In genomic region chrX:43750248-43750676, GRCh38 we compare ENCODE assay signal across 9 cellular contexts.
A peak's percentile ranks its signal among the peaks of the same experiment; 100 is the strongest.
DNase-seq lines count a peak whose midpoint lies in the region; ATAC-seq and TF ChIP-seq lines count a peak whose summit lies in the region.
"Had no signal": no experiment of that assay in that cellular context is flagged by ENCODE, and none has a peak within 500 bp of the region (broad histone marks: within the 10 kb centered on the region; RNA-seq: fewer than 3 reads in every experiment).

No MANE protein-coding gene starts in this region.

- peaks cover 11% of the 10 kb centered on the region for H3K36me3 Mint-ChIP-seq in MCF 10A (ENCODE audit: insufficient read depth, unreplicated experiment)
- H3K36me3 Mint-ChIP-seq: activated naive CD4-positive, alpha-beta T cell treated with anti-CD3 and anti-CD28 coated beads, Interleukin-2, amount 50 U/mL, for 24 hours had no signal

- BruUV-seq in MCF 10A (replicated peaks; lab: Mats Ljungman, UMichigan), result no TSS peak

- POLR2A ChIA-PET in GM10248 (lab: Yijun Ruan, JAX), result no interaction called here
- POLR2A ChIA-PET in MCF 10A (lab: Yijun Ruan, JAX), result interaction anchor here (0.6 to 2.1 kb wide), 13 partner anchors 43 to 813 kb away, joined by 3 to 7 read pairs (median 3); no protein-coding TSS in a partner anchor

- peak; percentile 38 for TF ChIP-seq CTCF in GM10248 (IDR thresholded peaks at IDR 0.05; ENCODE audit: control extremely low read depth, extremely low read depth, low read depth, missing control alignments)
- TF ChIP-seq CTCF in MCF 10A (IDR thresholded peaks at IDR 0.05; ENCODE audit: unreplicated experiment), result peak; percentile 66

- intact Hi-C loops in MCF 10A (cut with micrococcal nuclease), result loop anchor here (1.0 to 5.0 kb wide), 6 partner anchors 93 to 1968 kb away; partner anchors contain the start of gene MAOA

- DNase-seq in GM10248 (ENCODE audit: extremely low spot score), result peak; percentile 28
- DNase-seq in NCI-H2081 treated with DMSO at 0.1 percent for 48 hours (lab: John Stamatoyannopoulos, UW), result peak; percentile 56
- peak; percentile 16 for DNase-seq in T-helper 9 cell
- peak; percentile 82 for DNase-seq in MCF 10A (ENCODE audit: unreplicated experiment)
- peak; percentile 70 for DNase-seq in islet precursor cell
- DNase-seq in stimulated activated CD4-positive, alpha-beta T cell treated with anti-CD3 and anti-CD28 coated beads, Interleukin-2, amount 100 ng/mL, for 24 hours, result peak; percentile 10 to 29
- DNase-seq in mesenteric fat pad (ENCODE audit: low spot score), result no peak

- CTCF ChIA-PET in GM10248 (lab: Yijun Ruan, JAX), result interaction anchor here (0.7 to 1.6 kb wide), 5 partner anchors 10 to 1971 kb away, joined by 3 to 6 read pairs (median 4); no protein-coding TSS in a partner anchor
- CTCF ChIA-PET in MCF 10A (lab: Yijun Ruan, JAX), result interaction anchor here (0.6 to 5.7 kb wide), 20 partner anchors 10 to 1950 kb away, joined by 3 to 48 read pairs (median 4); no protein-coding TSS in a partner anchor

- peaks cover 68% of the 10 kb centered on the region for H3K27me3 Mint-ChIP-seq in MCF 10A (ENCODE audit: insufficient read depth, unreplicated experiment)
- H3K27me3 Mint-ChIP-seq: activated naive CD4-positive, alpha-beta T cell treated with anti-CD3 and anti-CD28 coated beads, Interleukin-2, amount 50 U/mL, for 24 hours had no signal

- H3K4me3 Mint-ChIP-seq in MCF 10A (ENCODE audit: unreplicated experiment), result no peak overlapping the region
- H3K4me3 Mint-ChIP-seq: activated naive CD4-positive, alpha-beta T cell treated with anti-CD3 and anti-CD28 coated beads, Interleukin-2, amount 50 U/mL, for 24 hours had no signal

- peak; percentile 82 for ATAC-seq in HG02763 (IDR thresholded peaks at IDR 0.05; ENCODE audit: unreplicated experiment)

- H3K9me3 Mint-ChIP-seq in MCF 10A (ENCODE audit: unreplicated experiment), result no peaks in the 10 kb centered on the region
- H3K9me3 Mint-ChIP-seq: activated naive CD4-positive, alpha-beta T cell treated with anti-CD3 and anti-CD28 coated beads, Interleukin-2, amount 50 U/mL, for 24 hours had no signal

- H3K27ac Mint-ChIP-seq in MCF 10A (ENCODE audit: low read depth, unreplicated experiment), result no peak overlapping the region
- H3K27ac Mint-ChIP-seq: activated naive CD4-positive, alpha-beta T cell treated with anti-CD3 and anti-CD28 coated beads, Interleukin-2, amount 50 U/mL, for 24 hours had no signal

- peaks cover 8% of the 10 kb centered on the region for H3K4me1 Mint-ChIP-seq in MCF 10A (ENCODE audit: insufficient read depth, unreplicated experiment)
- H3K4me1 Mint-ChIP-seq: activated naive CD4-positive, alpha-beta T cell treated with anti-CD3 and anti-CD28 coated beads, Interleukin-2, amount 50 U/mL, for 24 hours had no signal
